Comparison of ENCODE assay signal across 9 cellular contexts in the genomic region with DNA sequence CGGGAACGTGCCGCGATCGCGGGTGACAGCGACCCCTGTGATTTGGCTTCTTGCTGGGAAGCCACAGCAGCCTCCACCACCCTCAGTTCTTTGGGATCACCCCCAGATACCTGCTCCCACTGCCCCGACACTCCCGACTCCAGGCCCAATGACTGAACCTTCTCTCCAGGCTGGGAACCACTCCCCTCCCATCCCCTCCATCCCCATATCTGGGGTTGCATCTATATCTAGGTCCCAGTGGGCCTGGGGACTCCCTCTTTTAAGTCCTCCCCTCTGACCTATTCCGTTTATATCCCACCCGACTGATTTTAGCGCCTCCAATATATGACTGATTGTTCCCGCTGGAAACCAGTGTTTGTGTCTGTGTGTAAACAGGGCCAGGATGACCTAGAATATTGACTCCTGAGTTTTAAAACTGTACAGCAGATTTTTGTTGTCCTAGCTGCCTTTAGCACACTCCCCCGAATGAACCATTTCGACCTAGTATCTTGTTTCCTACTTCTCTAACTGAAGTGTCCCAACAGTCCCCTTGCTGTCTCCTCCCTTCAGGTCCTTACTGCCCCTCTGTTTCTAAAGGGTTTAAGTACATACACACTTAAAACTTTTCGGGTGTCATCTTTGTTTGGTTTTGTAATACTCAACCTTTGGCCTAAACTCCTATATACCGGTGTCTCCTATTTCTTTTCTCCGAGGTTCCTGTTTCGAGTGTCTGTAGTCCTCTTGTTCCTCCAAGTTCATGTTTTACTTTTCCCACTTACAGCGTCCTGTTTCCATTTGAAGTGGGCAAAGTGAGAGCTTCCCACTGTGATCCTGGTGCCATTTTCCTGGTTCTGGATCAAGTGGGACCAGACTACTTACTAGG. TPM values are rescaled to one million over a fixed set of nuclear protein-coding genes. Genes with fewer than 3 reads are reported as not detected.
DNase-seq lines count a peak whose midpoint lies in the region; ATAC-seq and TF ChIP-seq lines count a peak whose summit lies in the region.
"Had no signal": no experiment of that assay in that cellular context is flagged by ENCODE, and none has a peak within 500 bp of the region (broad histone marks: within the 10 kb centered on the region; RNA-seq: fewer than 3 reads in every experiment).

No MANE protein-coding gene starts in this region.

- TF ChIP-seq CTCF in AG10803 (conservative IDR thresholded peaks at IDR 0.05; ENCODE audit: low read length) (no peak; the same call in 1 of the 2 replicates), astrocyte of the cerebellum (IDR thresholded peaks at IDR 0.05; ENCODE audit: low read depth, low read length, missing control alignments) (no peak), thoracic aorta (IDR thresholded peaks at IDR 0.05) (no peak)

- H3K4me3 ChIP-seq in AG10803 (ENCODE audit: low read length) (peak overlapping the region; percentile 96), astrocyte of the cerebellum (ENCODE audit: low read depth, low read length) (peak overlapping the region; percentile 88), thoracic aorta (peak overlapping the region; percentile 97)
- H3K4me3 ChIP-seq in Jurkat, Clone E6-1 (ENCODE audit: low read length) = peak overlapping the region; percentile 100

- intact Hi-C loops in left colon (cut with DNase I, micrococcal nuclease) = no loop called here

- ATAC-seq in left colon = peak; percentile 30
- no peak for ATAC-seq in thoracic aorta (ENCODE audit: insufficient number of reproducible peaks, low FRiP score, low read depth)
- ATAC-seq in HG03139 (IDR thresholded peaks at IDR 0.05; ENCODE audit: unreplicated experiment) = no peak

- H3K36me3 ChIP-seq in thoracic aorta = peaks cover 23% of the 10 kb centered on the region

- H3K4me1 ChIP-seq in thoracic aorta (ENCODE audit: control insufficient read depth in 1 of 2, low read depth in 2 of 2) = peaks cover 16 to 33% of the 10 kb centered on the region in 2 donors

- peak overlapping the region; percentile 88 to 90 for H3K27ac ChIP-seq in thoracic aorta

- no peaks in the 10 kb centered on the region for H3K27me3 ChIP-seq in thoracic aorta (replicated peaks; ENCODE audit: insufficient read depth)

- in situ Hi-C loops in astrocyte of the cerebellum (cut with HindIII; ENCODE audit: low sequenced_read_pairs) = no loop called here

- DNase-seq in AG10803 (ENCODE audit: low read depth) = no peak
- DNase-seq in Jurkat, Clone E6-1 (ENCODE audit: low read depth, low spot score) = no peak
- DNase-seq in astrocyte of the cerebellum (ENCODE audit: low read depth) = no peak
- no peak for DNase-seq in left colon
- DNase-seq in thoracic aorta (ENCODE audit: low spot score) = no peak
- DNase-seq in A172 (ENCODE audit: low spot score) = no peak
- DNase-seq in cerebellum (ENCODE audit: low spot score) = no peak

- H3K9me3 ChIP-seq in thoracic aorta = no peaks in the 10 kb centered on the region

RNA-seq across cellular contexts. Expression of a gene that starts 0.8 kb away (rescaled TPM):
- 227 TPM for polyA plus RNA-seq in Jurkat, Clone E6-1 (2012; ENCODE audit: insufficient read depth, insufficient read length)
- 100 to 1,000 TPM in 1 of 2 donors, 10 to 100 TPM in 1; 97.5 to 109 TPM for total RNA-seq in left colon
- 10 to 100 TPM; 68.8 to 74.2 TPM for total RNA-seq in thoracic aorta
- total RNA-seq in A172 (2014; rRNA removed; shearing (Covaris generic)) = 229 and 262 TPM in 2 replicates
- 50.5 TPM for total RNA-seq in cerebellum

RNA-seq across cellular contexts. Expression of a gene that starts 18.6 kb away (rescaled TPM):
- polyA plus RNA-seq in Jurkat, Clone E6-1 (2012; ENCODE audit: insufficient read depth, insufficient read length) = not detected
- total RNA-seq in left colon (under 1 TPM in 1 of 2 donors, not detected in 1; 0.58 TPM), thoracic aorta (1 to 10 TPM in 1 of 2 donors, under 1 TPM in 1; 0.68 to 1.2 TPM), cerebellum (not detected)
- total RNA-seq in A172 (2014; rRNA removed; shearing (Covaris generic)) = not detected in 2 replicates

RNA-seq across cellular contexts. Expression of a gene that starts 33.8 kb away (rescaled TPM):
- not detected for polyA plus RNA-seq in Jurkat, Clone E6-1 (2012; ENCODE audit: insufficient read depth, insufficient read length)
- total RNA-seq in left colon (under 1 TPM; 0.20 to 0.67 TPM), thoracic aorta (10 to 100 TPM in 1 of 2 donors, not detected in 1; 43.2 TPM), cerebellum (0.27 TPM)
- not detected in 2 replicates for total RNA-seq in A172 (2014; rRNA removed; shearing (Covaris generic))

RNA-seq across cellular contexts. Expression of a gene that starts 53.9 kb away (rescaled TPM):
- polyA plus RNA-seq in Jurkat, Clone E6-1 (2012; ENCODE audit: insufficient read depth, insufficient read length) = not detected
- total RNA-seq in left colon (not detected), thoracic aorta (not detected), cerebellum (not detected)
- total RNA-seq in A172 (2014; rRNA removed; shearing (Covaris generic)) = not detected in 2 replicates
- total RNA-seq: left cardiac atrium had no signal

RNA-seq across cellular contexts. Expression of a gene that starts 54.0 kb away (rescaled TPM):
- 88.5 TPM for polyA plus RNA-seq in Jurkat, Clone E6-1 (2012; ENCODE audit: insufficient read depth, insufficient read length)
- 10 to 100 TPM; 63.4 to 68.8 TPM for total RNA-seq in left colon
- 10 to 100 TPM; 43.3 to 64.0 TPM for total RNA-seq in thoracic aorta
- total RNA-seq in A172 (2014; rRNA removed; shearing (Covaris generic)) = 40.2 and 43.7 TPM in 2 replicates
- total RNA-seq in cerebellum = 43.9 TPM
